In the genomic region with DNA sequence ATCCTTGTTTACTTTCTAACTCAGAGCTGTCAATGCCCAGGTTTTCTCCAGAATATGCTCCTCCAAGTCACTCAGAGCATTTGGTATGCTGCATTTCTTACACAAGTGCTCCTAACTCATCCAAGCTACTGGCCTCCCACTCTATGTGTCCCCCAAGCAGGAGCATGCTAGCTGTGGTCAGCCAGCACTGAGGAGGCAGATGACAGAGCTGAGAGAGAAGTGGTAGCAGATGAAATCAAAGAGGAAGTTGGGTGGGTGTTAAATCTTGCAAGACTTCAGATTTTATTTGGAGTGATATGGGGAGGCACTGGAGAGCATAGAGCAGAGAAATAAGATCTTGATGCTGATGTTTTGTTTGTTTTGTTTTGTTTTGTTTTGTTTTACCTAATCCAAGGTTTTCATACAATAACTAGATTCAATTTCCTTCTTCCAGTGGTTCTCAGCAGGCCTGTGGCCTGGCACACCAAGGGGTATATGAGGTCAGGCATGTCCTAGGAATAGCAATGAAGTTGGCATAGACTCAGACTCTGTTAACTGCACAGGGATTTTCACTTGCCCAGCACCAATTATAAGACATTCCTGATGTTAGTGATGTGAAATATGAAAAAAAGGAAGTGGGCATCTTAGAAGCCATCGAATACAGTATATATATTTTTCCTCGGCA, we compare ENCODE assay signal across 31 cellular contexts. TPM values are rescaled to one million over a fixed set of nuclear protein-coding genes. Genes with fewer than 3 reads are reported as not detected.
DNase-seq lines count a peak whose midpoint lies in the region; TF ChIP-seq lines count a peak whose summit lies in the region.
"Had no signal": no experiment of that assay in that cellular context is flagged by ENCODE, and none has a peak within 500 bp of the region (broad histone marks: within the 10 kb centered on the region; RNA-seq: fewer than 3 reads in every experiment).

No MANE protein-coding gene starts in this region.

- peaks cover 30 to 39% (median 32%) of the 10 kb centered on the region in 3 donors for H3K27me3 Mint-ChIP-seq in CD14-positive monocyte (ENCODE audit: low read depth in 3 of 3)

- DNase-seq in NOMO-1 treated with DMSO at 0.1 percent for 48 hours (lab: John Stamatoyannopoulos, UW; ENCODE audit: unreplicated experiment) (peak; percentile 28), NOMO-1 treated with dmso at 0.1 percent for 144 hours (lab: John Stamatoyannopoulos, UW; ENCODE audit: unreplicated experiment) (no peak), MV-4-11 (lab: John Stamatoyannopoulos, UW) (peak; percentile 88), dorsolateral prefrontal cortex (no peak), pons (ENCODE audit: low spot score) (peak; percentile 81), CD14-positive monocyte (ENCODE audit: low spot score) (no peak), dermis blood vessel endothelial cell (no peak)
- DNase-seq in activated T-cell treated with anti-CD3 and anti-CD28 coated beads, Interleukin-2, amount 50 U/mL, for 1 hour: no peak
- DNase-seq: 8988T; activated CD4-positive, alpha-beta T cell treated with anti-CD3 and anti-CD28 coated beads for 36 hours; activated CD8-positive, alpha-beta T cell treated with anti-CD3 and anti-CD28 coated beads, Interleukin-2, amount 10 ng/mL, durations not matched to agents 7 days and 5 days; activated effector memory CD4-positive, alpha-beta T cell treated with anti-CD3 and anti-CD28 coated beads, Interleukin-2, amount 50 U/mL, for 16 hours; activated T-cell treated with anti-CD3 and anti-CD28 coated beads for 4 hours; CD8-positive, alpha-beta T cell; DMS153; esophagus squamous epithelium; foreskin melanocyte; GOT3; left colon; naive thymus-derived CD4-positive, alpha-beta T cell; NCI-H1694 treated with DMSO at 0.1 percent for 48 hours; NCI-H524 treated with DMSO at 0.1 percent for 48 hours; occipital lobe; small intestine; stimulated activated CD4-positive, alpha-beta T cell treated with anti-CD3 and anti-CD28 coated beads, Interleukin-1b, Interleukin-23, amount 100 ng/mL, for 48 hours; stimulated activated CD8-positive, alpha-beta memory T cell treated with anti-CD3 and anti-CD28 coated beads, Interleukin-4, amount 100 ng/mL, for 48 hours; stomach had no signal

- H3K36me3 Mint-ChIP-seq in CD14-positive monocyte: peaks cover 3 to 5% of the 10 kb centered on the region in 2 donors
- H3K36me3 Mint-ChIP-seq: CD8-positive, alpha-beta T cell had no signal

- peaks cover 0 to 20% (median 15%) of the 10 kb centered on the region in 7 donors for H3K9me3 Mint-ChIP-seq in CD14-positive monocyte
- H3K9me3 Mint-ChIP-seq: CD8-positive, alpha-beta T cell had no signal

- TF ChIP-seq CTCF in dorsolateral prefrontal cortex (IDR thresholded peaks at IDR 0.05 in 54 of 56, conservative IDR thresholded peaks at IDR 0.05 in 2 of 56; ENCODE audit: low read depth in 1 of 56, partially characterized antibody in 56 of 56): no peak
- no peak for TF ChIP-seq CTCF in CD14-positive monocyte (IDR thresholded peaks at IDR 0.05)

- peak overlapping the region in 1 of 59 donors; percentile 3 for H3K4me3 ChIP-seq in dorsolateral prefrontal cortex
- H3K4me3 ChIP-seq: esophagus squamous epithelium, K562, stomach, tibial nerve had no signal

- H3K4me1 Mint-ChIP-seq in CD14-positive monocyte: peaks cover 13% of the 10 kb centered on the region

- intact Hi-C loops in dorsolateral prefrontal cortex (cut with DNase I) (loop anchor here (5.0 to 10.0 kb wide), 5 partner anchors 52 to 346 kb away; a partner anchor contains a TSS), CD14-positive monocyte (cut with micrococcal nuclease) (no loop called here)

- no peaks in the 10 kb centered on the region for H3K27me3 ChIP-seq in dorsolateral prefrontal cortex

- H3K27ac Mint-ChIP-seq in CD14-positive monocyte: no peak overlapping the region
- H3K27ac Mint-ChIP-seq: activated CD4-positive, alpha-beta T cell treated with anti-CD3 and anti-CD28 coated beads for 36 hours; activated CD8-positive, alpha-beta T cell treated with anti-CD3 and anti-CD28 coated beads, Interleukin-2, amount 10 ng/mL, durations not matched to agents 7 days and 5 days; CD8-positive, alpha-beta T cell; naive thymus-derived CD4-positive, alpha-beta T cell had no signal

- H3K27ac ChIP-seq in dorsolateral prefrontal cortex: peak overlapping the region in 49 of 59 donors; percentile 2 to 78 (median 52)
- H3K27ac ChIP-seq: esophagus squamous epithelium, stomach, tibial nerve had no signal

- no peak overlapping the region for H3K4me3 Mint-ChIP-seq in CD14-positive monocyte
- H3K4me3 Mint-ChIP-seq: activated CD4-positive, alpha-beta T cell treated with anti-CD3 and anti-CD28 coated beads for 36 hours; activated CD8-positive, alpha-beta T cell treated with anti-CD3 and anti-CD28 coated beads, Interleukin-2, amount 10 ng/mL, durations not matched to agents 7 days and 5 days; CD8-positive, alpha-beta T cell; naive thymus-derived CD4-positive, alpha-beta T cell had no signal

RNA-seq across cellular contexts. Expression of a gene that starts 3.1 kb away (rescaled TPM):
- total RNA-seq in dorsolateral prefrontal cortex: 100 to 1,000 TPM in 40 of 120 experiments, 10 to 100 TPM in 80; 42.3 to 119 (median 92.1) TPM
- not detected for polyA plus RNA-seq in CD14-positive monocyte
- 0.19 and 0.51 TPM in 2 replicates for total RNA-seq in dermis blood vessel endothelial cell
- total RNA-seq: activated CD8-positive, alpha-beta T cell treated with anti-CD3 and anti-CD28 coated beads, Interleukin-2, amount 10 ng/mL, durations not matched to agents 7 days and 5 days; CD8-positive, alpha-beta T cell; HT-29; T-helper 2 cell treated with Interferon-gamma antibody and Interleukin-4, amounts not matched to agents 100 ng/mL and 5 ng/mL, for 36 hours had no signal
- polyA plus RNA-seq: naive thymus-derived CD4-positive, alpha-beta T cell had no signal

Comparison
In these comparisons a context has a peak if more than half of its experiments do, and no peak if none do; other contexts are left out.
1. DNase-seq: peak in NOMO-1 treated with DMSO at 0.1 percent for 48 hours (single experiment), MV-4-11 (single experiment) and pons (single experiment); none in NOMO-1 treated with dmso at 0.1 percent for 144 hours (single experiment), dorsolateral prefrontal cortex (0 of 10), CD14-positive monocyte (single experiment), dermis blood vessel endothelial cell (single experiment) and activated T-cell treated with anti-CD3 and anti-CD28 coated beads, Interleukin-2, amount 50 U/mL, for 1 hour (single experiment).
2. RNA of a gene that starts 3.1 kb away (total RNA-seq): 42.3 to 119 TPM in dorsolateral prefrontal cortex; 0.19 to 0.51 TPM in dermis blood vessel endothelial cell; every median in the first group is over 10 times any median in the second.
3. intact Hi-C loops: an anchor here in dorsolateral prefrontal cortex (5.0 to 10.0 kb wide); none called in CD14-positive monocyte.